Comparison of ENCODE assay signal across 11 cellular contexts in genomic region chr2:171551836-171552235, GRCh38. TPM values are rescaled to one million over a fixed set of nuclear protein-coding genes. Genes with fewer than 3 reads are reported as not detected.
DNase-seq lines count a peak whose midpoint lies in the region; ATAC-seq, FAIRE-seq and TF ChIP-seq lines count a peak whose summit lies in the region.
"Had no signal": no experiment of that assay in that cellular context is flagged by ENCODE, and none has a peak within 500 bp of the region (broad histone marks: within the 10 kb centered on the region; RNA-seq: fewer than 3 reads in every experiment).

No MANE protein-coding gene starts in this region.

- peak; percentile 76 for FAIRE-seq in G401.6 (lab: Jason Lieb, UNC)

- no peak overlapping the region for H3K4me3 ChIP-seq in epithelial cell of esophagus (ENCODE audit: low read length)
- H3K4me3 ChIP-seq in retinal pigment epithelial cell (ENCODE audit: low read length): no peak overlapping the region

- no peak for TF ChIP-seq CTCF in epithelial cell of esophagus (IDR thresholded peaks at IDR 0.05; ENCODE audit: insufficient read depth, low read depth, low read length, missing control alignments)
- TF ChIP-seq CTCF in retinal pigment epithelial cell (conservative IDR thresholded peaks at IDR 0.05; ENCODE audit: low read depth, low read length): no peak

- no peak for ATAC-seq in HG03108 (IDR thresholded peaks at IDR 0.05; ENCODE audit: unreplicated experiment)

- DNase-seq in amniotic epithelial cell (ENCODE audit: low read depth) (peak; percentile 56), epithelial cell of esophagus (ENCODE audit: low read depth) (peak; percentile 24), retinal pigment epithelial cell (ENCODE audit: low read depth) (peak; percentile 12), OCI-M2 (lab: John Stamatoyannopoulos, UW; ENCODE audit: unreplicated experiment) (no peak), SK-N-DZ (ENCODE audit: low spot score) (no peak), hepatic stellate cell (ENCODE audit: low spot score) (no peak)
- DNase-seq: CD4-positive, alpha-beta memory T cell; DMS79 treated with DMSO at 0.1 percent for 48 hours; H7 had no signal

RNA-seq across cellular contexts. Expression of gene CYBRD1, which starts 29.6 kb away (rescaled TPM):
- polyA plus RNA-seq in SK-N-DZ (2014; cell fraction: cytosol; rRNA removed): 0.13 and 0.70 TPM in 2 replicates
- 0.21 and 0.30 TPM in 2 replicates for polyA plus RNA-seq in SK-N-DZ (2014; cell fraction: nucleus; rRNA removed)

Comparison
In these comparisons a context has a peak if more than half of its experiments do, and no peak if none do; other contexts are left out.
1. DNase-seq: peak in amniotic epithelial cell (single experiment), epithelial cell of esophagus (single experiment) and retinal pigment epithelial cell (single experiment); none in OCI-M2 (single experiment), SK-N-DZ (single experiment) and hepatic stellate cell (single experiment).